ENCODE assay signal across 1 cellular context in the genomic region with DNA sequence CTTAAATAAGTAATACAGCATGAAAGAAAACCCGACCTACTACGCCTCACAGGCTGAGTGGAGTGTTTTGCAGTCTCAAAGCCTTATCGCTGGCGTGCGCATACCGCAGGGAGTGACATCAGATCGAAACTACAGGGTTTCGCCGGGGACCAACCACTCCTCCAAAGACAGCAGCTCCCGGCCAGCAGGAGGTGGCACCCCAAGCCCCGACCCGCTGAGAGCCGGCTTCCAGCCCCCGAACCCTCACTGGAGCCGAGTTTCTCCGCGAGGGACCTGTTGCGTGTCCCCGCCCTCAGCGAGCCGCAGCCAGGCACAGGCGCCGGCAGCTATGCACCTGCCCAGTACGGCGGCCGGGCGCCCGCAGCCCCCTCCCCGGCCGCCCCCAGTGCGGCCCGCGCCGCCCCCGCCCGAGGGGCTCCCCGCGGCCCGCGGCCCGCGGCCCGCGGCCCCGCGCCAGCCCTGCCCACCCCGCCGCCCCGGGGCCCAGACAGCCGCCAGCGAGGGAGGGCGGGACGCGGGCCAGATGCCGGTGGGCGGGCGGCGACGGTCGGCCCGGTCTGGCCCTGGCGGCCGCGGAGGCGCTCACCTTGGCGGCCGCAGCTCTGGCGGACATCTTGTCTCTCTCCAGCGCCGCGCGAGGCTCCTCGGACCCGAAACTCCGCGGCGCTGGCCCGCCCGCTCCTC.
TF ChIP-seq lines count a peak whose summit lies in the region.

No MANE protein-coding gene starts in this region.

TF ChIP-seq in HEK293, 187 proteins besides CTCF, POLR2A, EP300 and RAD21 (continued from another document and continues in another):
- TF ChIP-seq, protein P1, sequence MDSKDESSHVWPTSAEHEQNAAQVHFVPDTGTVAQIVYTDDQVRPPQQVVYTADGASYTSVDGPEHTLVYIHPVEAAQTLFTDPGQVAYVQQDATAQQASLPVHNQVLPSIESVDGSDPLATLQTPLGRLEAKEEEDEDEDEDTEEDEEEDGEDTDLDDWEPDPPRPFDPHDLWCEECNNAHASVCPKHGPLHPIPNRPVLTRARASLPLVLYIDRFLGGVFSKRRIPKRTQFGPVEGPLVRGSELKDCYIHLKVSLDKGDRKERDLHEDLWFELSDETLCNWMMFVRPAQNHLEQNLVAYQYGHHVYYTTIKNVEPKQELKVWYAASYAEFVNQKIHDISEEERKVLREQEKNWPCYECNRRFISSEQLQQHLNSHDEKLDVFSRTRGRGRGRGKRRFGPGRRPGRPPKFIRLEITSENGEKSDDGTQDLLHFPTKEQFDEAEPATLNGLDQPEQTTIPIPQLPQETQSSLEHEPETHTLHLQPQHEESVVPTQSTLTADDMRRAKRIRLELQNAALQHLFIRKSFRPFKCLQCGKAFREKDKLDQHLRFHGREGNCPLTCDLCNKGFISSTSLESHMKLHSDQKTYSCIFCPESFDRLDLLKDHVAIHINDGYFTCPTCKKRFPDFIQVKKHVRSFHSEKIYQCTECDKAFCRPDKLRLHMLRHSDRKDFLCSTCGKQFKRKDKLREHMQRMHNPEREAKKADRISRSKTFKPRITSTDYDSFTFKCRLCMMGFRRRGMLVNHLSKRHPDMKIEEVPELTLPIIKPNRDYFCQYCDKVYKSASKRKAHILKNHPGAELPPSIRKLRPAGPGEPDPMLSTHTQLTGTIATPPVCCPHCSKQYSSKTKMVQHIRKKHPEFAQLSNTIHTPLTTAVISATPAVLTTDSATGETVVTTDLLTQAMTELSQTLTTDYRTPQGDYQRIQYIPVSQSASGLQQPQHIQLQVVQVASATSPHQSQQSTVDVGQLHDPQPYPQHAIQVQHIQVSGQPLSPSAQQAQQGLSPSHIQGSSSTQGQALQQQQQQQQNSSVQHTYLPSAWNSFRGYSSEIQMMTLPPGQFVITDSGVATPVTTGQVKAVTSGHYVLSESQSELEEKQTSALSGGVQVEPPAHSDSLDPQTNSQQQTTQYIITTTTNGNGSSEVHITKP (tag by site-specific recombination; IDR thresholded peaks at IDR 0.05) = peak; percentile 64
- TF ChIP-seq ZEB2 (tag by site-specific recombination; IDR thresholded peaks at IDR 0.05) (peak; percentile 71), ZNF366 (tag by site-specific recombination; conservative IDR thresholded peaks at IDR 0.05) (no peak), ZNF184 (tag by site-specific recombination; IDR thresholded peaks at IDR 0.05) (no peak), ZNF843 (tag by site-specific recombination; IDR thresholded peaks at IDR 0.05) (no peak), ZNF274 (IDR thresholded peaks at IDR 0.05; ENCODE audit: low read length) (no peak), ZNF274 (tag by site-specific recombination; IDR thresholded peaks at IDR 0.05; ENCODE audit: borderline replicate concordance) (no peak), ZNF354C (tag by site-specific recombination; IDR thresholded peaks at IDR 0.05; ENCODE audit: borderline replicate concordance, low read depth) (no peak), ZNF571 (tag by site-specific recombination; IDR thresholded peaks at IDR 0.05) (no peak), ZNF623 (tag by site-specific recombination; IDR thresholded peaks at IDR 0.05) (no peak), ZNF311 (tag by site-specific recombination; IDR thresholded peaks at IDR 0.05; ENCODE audit: borderline replicate concordance) (no peak), ZIC2 (tag by site-specific recombination; IDR thresholded peaks at IDR 0.05) (peak; percentile 92), ZNF624 (tag by site-specific recombination; IDR thresholded peaks at IDR 0.05) (no peak), ZNF626 (tag by site-specific recombination; IDR thresholded peaks at IDR 0.05) (no peak), ZNF211 (tag by site-specific recombination; IDR thresholded peaks at IDR 0.05; ENCODE audit: low read depth) (no peak), ZNF514 (tag by site-specific recombination; IDR thresholded peaks at IDR 0.05) (no peak), ZNF37A (tag by site-specific recombination; IDR thresholded peaks at IDR 0.05) (no peak), ZNF19 (tag by site-specific recombination; IDR thresholded peaks at IDR 0.05; ENCODE audit: low read depth) (no peak), ZNF654 (tag by site-specific recombination; IDR thresholded peaks at IDR 0.05; ENCODE audit: low read depth) (no peak), KLF9 (tag by site-specific recombination; IDR thresholded peaks at IDR 0.05; ENCODE audit: low read depth) (no peak), KLF7 (tag by site-specific recombination; IDR thresholded peaks at IDR 0.05; ENCODE audit: borderline replicate concordance) (no peak), ZNF747 (tag by site-specific recombination; IDR thresholded peaks at IDR 0.05) (no peak), ZNF175 (tag by site-specific recombination; IDR thresholded peaks at IDR 0.05) (no peak), ZNF473 (tag by site-specific recombination; IDR thresholded peaks at IDR 0.05) (no peak), MYNN (tag by site-specific recombination; IDR thresholded peaks at IDR 0.05; ENCODE audit: borderline replicate concordance) (no peak), SALL2 (tag by site-specific recombination; IDR thresholded peaks at IDR 0.05; ENCODE audit: borderline replicate concordance) (no peak), REPIN1 (tag by site-specific recombination; IDR thresholded peaks at IDR 0.05; ENCODE audit: low read depth) (no peak), ZNF121 (tag by site-specific recombination; IDR thresholded peaks at IDR 0.05) (no peak), ZFP37 (tag by site-specific recombination; IDR thresholded peaks at IDR 0.05) (no peak), SP7 (tag by site-specific recombination; IDR thresholded peaks at IDR 0.05) (peak; percentile 63), ZNF174 (tag by site-specific recombination; IDR thresholded peaks at IDR 0.05) (no peak), ZNF266 (tag by site-specific recombination; IDR thresholded peaks at IDR 0.05; ENCODE audit: low read depth) (no peak)
- TF ChIP-seq, protein P2, sequence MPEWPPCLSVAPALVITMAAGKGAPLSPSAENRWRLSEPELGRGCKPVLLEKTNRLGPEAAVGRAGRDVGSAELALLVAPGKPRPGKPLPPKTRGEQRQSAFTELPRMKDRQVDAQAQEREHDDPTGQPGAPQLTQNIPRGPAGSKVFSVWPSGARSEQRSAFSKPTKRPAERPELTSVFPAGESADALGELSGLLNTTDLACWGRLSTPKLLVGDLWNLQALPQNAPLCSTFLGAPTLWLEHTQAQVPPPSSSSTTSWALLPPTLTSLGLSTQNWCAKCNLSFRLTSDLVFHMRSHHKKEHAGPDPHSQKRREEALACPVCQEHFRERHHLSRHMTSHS (tag by site-specific recombination; IDR thresholded peaks at IDR 0.05) = no peak
- TF ChIP-seq, protein P3, sequence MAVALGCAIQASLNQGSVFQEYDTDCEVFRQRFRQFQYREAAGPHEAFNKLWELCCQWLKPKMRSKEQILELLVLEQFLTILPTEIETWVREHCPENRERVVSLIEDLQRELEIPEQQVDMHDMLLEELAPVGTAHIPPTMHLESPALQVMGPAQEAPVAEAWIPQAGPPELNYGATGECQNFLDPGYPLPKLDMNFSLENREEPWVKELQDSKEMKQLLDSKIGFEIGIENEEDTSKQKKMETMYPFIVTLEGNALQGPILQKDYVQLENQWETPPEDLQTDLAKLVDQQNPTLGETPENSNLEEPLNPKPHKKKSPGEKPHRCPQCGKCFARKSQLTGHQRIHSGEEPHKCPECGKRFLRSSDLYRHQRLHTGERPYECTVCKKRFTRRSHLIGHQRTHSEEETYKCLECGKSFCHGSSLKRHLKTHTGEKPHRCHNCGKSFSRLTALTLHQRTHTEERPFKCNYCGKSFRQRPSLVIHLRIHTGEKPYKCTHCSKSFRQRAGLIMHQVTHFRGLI (tag by site-specific recombination; IDR thresholded peaks at IDR 0.05) = no peak
- TF ChIP-seq, protein P4, sequence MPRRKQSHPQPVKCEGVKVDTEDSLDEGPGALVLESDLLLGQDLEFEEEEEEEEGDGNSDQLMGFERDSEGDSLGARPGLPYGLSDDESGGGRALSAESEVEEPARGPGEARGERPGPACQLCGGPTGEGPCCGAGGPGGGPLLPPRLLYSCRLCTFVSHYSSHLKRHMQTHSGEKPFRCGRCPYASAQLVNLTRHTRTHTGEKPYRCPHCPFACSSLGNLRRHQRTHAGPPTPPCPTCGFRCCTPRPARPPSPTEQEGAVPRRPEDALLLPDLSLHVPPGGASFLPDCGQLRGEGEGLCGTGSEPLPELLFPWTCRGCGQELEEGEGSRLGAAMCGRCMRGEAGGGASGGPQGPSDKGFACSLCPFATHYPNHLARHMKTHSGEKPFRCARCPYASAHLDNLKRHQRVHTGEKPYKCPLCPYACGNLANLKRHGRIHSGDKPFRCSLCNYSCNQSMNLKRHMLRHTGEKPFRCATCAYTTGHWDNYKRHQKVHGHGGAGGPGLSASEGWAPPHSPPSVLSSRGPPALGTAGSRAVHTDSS (tag by site-specific recombination; IDR thresholded peaks at IDR 0.05) = no peak
- TF ChIP-seq, protein P5, sequence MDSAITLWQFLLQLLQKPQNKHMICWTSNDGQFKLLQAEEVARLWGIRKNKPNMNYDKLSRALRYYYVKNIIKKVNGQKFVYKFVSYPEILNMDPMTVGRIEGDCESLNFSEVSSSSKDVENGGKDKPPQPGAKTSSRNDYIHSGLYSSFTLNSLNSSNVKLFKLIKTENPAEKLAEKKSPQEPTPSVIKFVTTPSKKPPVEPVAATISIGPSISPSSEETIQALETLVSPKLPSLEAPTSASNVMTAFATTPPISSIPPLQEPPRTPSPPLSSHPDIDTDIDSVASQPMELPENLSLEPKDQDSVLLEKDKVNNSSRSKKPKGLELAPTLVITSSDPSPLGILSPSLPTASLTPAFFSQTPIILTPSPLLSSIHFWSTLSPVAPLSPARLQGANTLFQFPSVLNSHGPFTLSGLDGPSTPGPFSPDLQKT (IDR thresholded peaks at IDR 0.05; ENCODE audit: borderline replicate concordance, low read depth, low read length) = no peak
- TF ChIP-seq, protein P6, sequence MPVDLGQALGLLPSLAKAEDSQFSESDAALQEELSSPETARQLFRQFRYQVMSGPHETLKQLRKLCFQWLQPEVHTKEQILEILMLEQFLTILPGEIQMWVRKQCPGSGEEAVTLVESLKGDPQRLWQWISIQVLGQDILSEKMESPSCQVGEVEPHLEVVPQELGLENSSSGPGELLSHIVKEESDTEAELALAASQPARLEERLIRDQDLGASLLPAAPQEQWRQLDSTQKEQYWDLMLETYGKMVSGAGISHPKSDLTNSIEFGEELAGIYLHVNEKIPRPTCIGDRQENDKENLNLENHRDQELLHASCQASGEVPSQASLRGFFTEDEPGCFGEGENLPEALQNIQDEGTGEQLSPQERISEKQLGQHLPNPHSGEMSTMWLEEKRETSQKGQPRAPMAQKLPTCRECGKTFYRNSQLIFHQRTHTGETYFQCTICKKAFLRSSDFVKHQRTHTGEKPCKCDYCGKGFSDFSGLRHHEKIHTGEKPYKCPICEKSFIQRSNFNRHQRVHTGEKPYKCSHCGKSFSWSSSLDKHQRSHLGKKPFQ (tag by site-specific recombination; IDR thresholded peaks at IDR 0.05) = no peak
- TF ChIP-seq, protein P7, sequence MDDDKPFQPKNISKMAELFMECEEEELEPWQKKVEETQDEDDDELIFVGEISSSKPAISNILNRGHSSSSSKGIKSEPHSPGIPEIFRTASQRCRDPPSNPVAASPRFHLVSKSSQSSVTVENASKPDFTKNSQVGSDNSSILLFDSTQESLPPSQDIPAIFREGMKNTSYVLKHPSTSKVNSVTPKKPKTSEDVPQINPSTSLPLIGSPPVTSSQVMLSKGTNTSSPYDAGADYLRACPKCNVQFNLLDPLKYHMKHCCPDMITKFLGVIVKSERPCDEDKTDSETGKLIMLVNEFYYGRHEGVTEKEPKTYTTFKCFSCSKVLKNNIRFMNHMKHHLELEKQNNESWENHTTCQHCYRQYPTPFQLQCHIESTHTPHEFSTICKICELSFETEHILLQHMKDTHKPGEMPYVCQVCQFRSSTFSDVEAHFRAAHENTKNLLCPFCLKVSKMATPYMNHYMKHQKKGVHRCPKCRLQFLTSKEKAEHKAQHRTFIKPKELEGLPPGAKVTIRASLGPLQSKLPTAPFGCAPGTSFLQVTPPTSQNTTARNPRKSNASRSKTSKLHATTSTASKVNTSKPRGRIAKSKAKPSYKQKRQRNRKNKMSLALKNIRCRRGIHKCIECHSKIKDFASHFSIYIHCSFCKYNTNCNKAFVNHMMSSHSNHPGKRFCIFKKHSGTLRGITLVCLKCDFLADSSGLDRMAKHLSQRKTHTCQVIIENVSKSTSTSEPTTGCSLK (tag by site-specific recombination; IDR thresholded peaks at IDR 0.05) = no peak
- TF ChIP-seq, protein P8, sequence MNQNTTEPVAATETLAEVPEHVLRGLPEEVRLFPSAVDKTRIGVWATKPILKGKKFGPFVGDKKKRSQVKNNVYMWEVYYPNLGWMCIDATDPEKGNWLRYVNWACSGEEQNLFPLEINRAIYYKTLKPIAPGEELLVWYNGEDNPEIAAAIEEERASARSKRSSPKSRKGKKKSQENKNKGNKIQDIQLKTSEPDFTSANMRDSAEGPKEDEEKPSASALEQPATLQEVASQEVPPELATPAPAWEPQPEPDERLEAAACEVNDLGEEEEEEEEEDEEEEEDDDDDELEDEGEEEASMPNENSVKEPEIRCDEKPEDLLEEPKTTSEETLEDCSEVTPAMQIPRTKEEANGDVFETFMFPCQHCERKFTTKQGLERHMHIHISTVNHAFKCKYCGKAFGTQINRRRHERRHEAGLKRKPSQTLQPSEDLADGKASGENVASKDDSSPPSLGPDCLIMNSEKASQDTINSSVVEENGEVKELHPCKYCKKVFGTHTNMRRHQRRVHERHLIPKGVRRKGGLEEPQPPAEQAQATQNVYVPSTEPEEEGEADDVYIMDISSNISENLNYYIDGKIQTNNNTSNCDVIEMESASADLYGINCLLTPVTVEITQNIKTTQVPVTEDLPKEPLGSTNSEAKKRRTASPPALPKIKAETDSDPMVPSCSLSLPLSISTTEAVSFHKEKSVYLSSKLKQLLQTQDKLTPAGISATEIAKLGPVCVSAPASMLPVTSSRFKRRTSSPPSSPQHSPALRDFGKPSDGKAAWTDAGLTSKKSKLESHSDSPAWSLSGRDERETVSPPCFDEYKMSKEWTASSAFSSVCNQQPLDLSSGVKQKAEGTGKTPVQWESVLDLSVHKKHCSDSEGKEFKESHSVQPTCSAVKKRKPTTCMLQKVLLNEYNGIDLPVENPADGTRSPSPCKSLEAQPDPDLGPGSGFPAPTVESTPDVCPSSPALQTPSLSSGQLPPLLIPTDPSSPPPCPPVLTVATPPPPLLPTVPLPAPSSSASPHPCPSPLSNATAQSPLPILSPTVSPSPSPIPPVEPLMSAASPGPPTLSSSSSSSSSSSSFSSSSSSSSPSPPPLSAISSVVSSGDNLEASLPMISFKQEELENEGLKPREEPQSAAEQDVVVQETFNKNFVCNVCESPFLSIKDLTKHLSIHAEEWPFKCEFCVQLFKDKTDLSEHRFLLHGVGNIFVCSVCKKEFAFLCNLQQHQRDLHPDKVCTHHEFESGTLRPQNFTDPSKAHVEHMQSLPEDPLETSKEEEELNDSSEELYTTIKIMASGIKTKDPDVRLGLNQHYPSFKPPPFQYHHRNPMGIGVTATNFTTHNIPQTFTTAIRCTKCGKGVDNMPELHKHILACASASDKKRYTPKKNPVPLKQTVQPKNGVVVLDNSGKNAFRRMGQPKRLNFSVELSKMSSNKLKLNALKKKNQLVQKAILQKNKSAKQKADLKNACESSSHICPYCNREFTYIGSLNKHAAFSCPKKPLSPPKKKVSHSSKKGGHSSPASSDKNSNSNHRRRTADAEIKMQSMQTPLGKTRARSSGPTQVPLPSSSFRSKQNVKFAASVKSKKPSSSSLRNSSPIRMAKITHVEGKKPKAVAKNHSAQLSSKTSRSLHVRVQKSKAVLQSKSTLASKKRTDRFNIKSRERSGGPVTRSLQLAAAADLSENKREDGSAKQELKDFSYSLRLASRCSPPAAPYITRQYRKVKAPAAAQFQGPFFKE (tag by site-specific recombination; IDR thresholded peaks at IDR 0.05; ENCODE audit: borderline replicate concordance) = no peak
